In the genomic region with DNA sequence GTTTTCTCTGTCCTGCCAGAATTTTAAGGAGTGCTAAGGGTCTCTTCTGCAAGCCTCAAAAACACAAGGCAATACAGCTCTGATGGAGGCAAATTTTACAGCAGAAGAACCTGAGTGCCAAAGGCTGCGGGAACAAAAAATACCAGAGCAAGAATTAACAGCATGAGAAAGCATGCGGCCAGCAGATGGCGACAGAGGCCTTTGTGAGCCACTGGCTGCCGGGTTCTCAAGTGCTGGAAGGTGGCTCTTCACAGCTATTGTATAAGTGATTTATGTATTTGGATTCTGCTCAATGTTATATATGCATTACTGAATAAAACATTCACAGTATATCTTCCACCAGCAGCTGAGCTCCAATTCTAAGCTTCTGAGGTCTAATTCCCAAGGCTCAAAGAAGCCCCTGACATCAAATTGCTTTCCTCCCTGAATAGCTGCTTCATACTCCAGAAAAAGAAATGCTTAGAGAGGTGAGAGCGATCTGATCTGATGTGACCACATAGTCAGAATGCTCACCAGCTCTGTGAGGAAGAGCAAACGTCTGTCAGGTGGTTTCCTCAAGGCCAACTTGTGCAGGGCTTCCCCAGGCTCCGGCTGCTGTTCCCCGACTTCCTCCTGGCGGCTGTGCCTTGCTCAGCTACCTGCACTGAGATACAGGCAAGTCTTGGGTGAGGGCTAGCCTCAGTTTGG, we compare ENCODE assay signal across 8 cellular contexts. TPM values are rescaled to one million over a fixed set of nuclear protein-coding genes. Genes with fewer than 3 reads are reported as not detected.
DNase-seq lines count a peak whose midpoint lies in the region; ATAC-seq and TF ChIP-seq lines count a peak whose summit lies in the region.

No MANE protein-coding gene starts in this region.

- no peak overlapping the region for H3K27ac ChIP-seq in adrenal gland

- 38 to 43% (median 42%) methylated on average over 9 of the region's 9 CpGs for WGBS in adrenal gland, 4 donors

- H3K9me3 ChIP-seq in BE2C, result no peaks in the 10 kb centered on the region
- no peaks in the 10 kb centered on the region for H3K9me3 ChIP-seq in adrenal gland (replicated peaks in 1 of 3)

- H3K36me3 ChIP-seq in BE2C (no peaks in the 10 kb centered on the region), adrenal gland (replicated peaks in 1 of 2) (no peaks in the 10 kb centered on the region)

- H3K4me1 ChIP-seq in BE2C (no peaks in the 10 kb centered on the region), adrenal gland (replicated peaks in 1 of 2) (peaks cover 0 to 4% of the 10 kb centered on the region in 2 donors)

- no peak for TF ChIP-seq POLR2A in adrenal gland (IDR thresholded peaks at IDR 0.05)

- intact Hi-C loops in adrenal gland (cut with DNase I) (loop anchor here (5.0 to 10.0 kb wide), 4 partner anchors 61 to 259 kb away; no protein-coding TSS in a partner anchor), left ventricle myocardium superior (cut with micrococcal nuclease) (loop anchor here (5.0 kb wide), 1 partner anchor 259 kb away; no protein-coding TSS in a partner anchor), sciatic nerve (cut with DNase I) (loop anchor here (10.0 kb wide), 1 partner anchor 111 kb away; no protein-coding TSS in a partner anchor)

- DNase-seq in BE2C, result peak; percentile 84
- DNase-seq in NCI-H187 (lab: John Stamatoyannopoulos, UW), result peak; percentile 71 to 79
- peak; percentile 58 to 81 (median 68) for DNase-seq in T-helper 1 cell
- DNase-seq in adrenal gland, result peak; percentile 76 to 97 (median 90)
- peak; percentile 94 for DNase-seq in left ventricle myocardium superior
- peak; percentile 94 for DNase-seq in sciatic nerve (ENCODE audit: low spot score)

- H3K4me3 ChIP-seq in BE2C (ENCODE audit: low read depth, low read length) (no peak overlapping the region), adrenal gland (no peak overlapping the region)

- TF ChIP-seq CTCF in BE2C (IDR thresholded peaks at IDR 0.05; ENCODE audit: low read depth, low read length) (peak; percentile 90), adrenal gland (IDR thresholded peaks at IDR 0.05) (peak; percentile 87 to 95 (median 92))

- ATAC-seq in GM21576 (IDR thresholded peaks at IDR 0.05; ENCODE audit: unreplicated experiment) (peak; percentile 50), left ventricle myocardium superior (peak; percentile 85), sciatic nerve (peak; percentile 83), HG03196 (IDR thresholded peaks at IDR 0.05; ENCODE audit: unreplicated experiment) (no peak)

- H3K27me3 ChIP-seq in BE2C (no peaks in the 10 kb centered on the region), adrenal gland (no peaks in the 10 kb centered on the region)

RNA-seq across cellular contexts. Expression of gene PPP1R3G, which starts 58.6 kb away (rescaled TPM):
- 0.43 TPM for polyA plus RNA-seq in BE2C (2012; ENCODE audit: insufficient read depth, insufficient read length, low read depth)
- total RNA-seq in adrenal gland (10 to 100 TPM in 5 of 8 donors, 1 to 10 TPM in 3; 2.3 to 17.1 (median 14.2) TPM), left ventricle myocardium superior (13.9 TPM), sciatic nerve (1.7 TPM)
- polyA plus RNA-seq in adrenal gland, result 1 to 10 TPM; 1.2 to 2.1 (median 1.6) TPM
